ENCODE assay signal across 12 cellular contexts in genomic region chr9:131179561-131180219, GRCh38. TPM values are rescaled to one million over a fixed set of nuclear protein-coding genes. Genes with fewer than 3 reads are reported as not detected.
A peak's percentile ranks its signal among the peaks of the same experiment; 100 is the strongest.
DNase-seq lines count a peak whose midpoint lies in the region; ATAC-seq and TF ChIP-seq lines count a peak whose summit lies in the region.
"Had no signal": no experiment of that assay in that cellular context is flagged by ENCODE, and none has a peak within 500 bp of the region (broad histone marks: within the 10 kb centered on the region; RNA-seq: fewer than 3 reads in every experiment).

No MANE protein-coding gene starts in this region.

- DNase-seq in EH (ENCODE audit: low read depth) (peak; percentile 97), MG63 (peak; percentile 29), chondrocyte (ENCODE audit: low spot score) (no peak), naive B cell (peak; percentile 56), NCI-H128 (lab: John Stamatoyannopoulos, UW; ENCODE audit: unreplicated experiment) (no peak), DMS53 treated with DMSO at 0.1 percent for 48 hours (lab: John Stamatoyannopoulos, UW; ENCODE audit: unreplicated experiment) (no peak), tibial artery (no peak)
- DNase-seq: DMS53, NCI-H446 had no signal

- H3K9me3 ChIP-seq in MG63 (no peaks in the 10 kb centered on the region), tibial artery (no peaks in the 10 kb centered on the region)
- H3K9me3 ChIP-seq: esophagus muscularis mucosa had no signal

- H3K9me3 Mint-ChIP-seq in chondrocyte (ENCODE audit: low read depth) (no peaks in the 10 kb centered on the region), naive B cell (no peaks in the 10 kb centered on the region)
- H3K9me3 Mint-ChIP-seq: nephron had no signal

- H3K4me3 ChIP-seq in MG63: 0 out of 2 replicates have a peak overlapping the region, but pooled peaks have one; percentile 4
- H3K4me3 ChIP-seq in tibial artery: no peak overlapping the region
- H3K4me3 ChIP-seq: esophagus muscularis mucosa had no signal

- H3K36me3 ChIP-seq in MG63 (peaks cover 58% of the 10 kb centered on the region), tibial artery (peaks cover 60 to 91% (median 60%) of the 10 kb centered on the region in 3 donors)

- H3K27me3 ChIP-seq in MG63 (no peaks in the 10 kb centered on the region), tibial artery (no peaks in the 10 kb centered on the region)
- H3K27me3 ChIP-seq: esophagus muscularis mucosa had no signal

- peak overlapping the region; percentile 68 for H3K27ac Mint-ChIP-seq in chondrocyte (ENCODE audit: unreplicated experiment)
- peak overlapping the region in 3 of 6 donors; percentile 49 to 83 (median 66) for H3K27ac Mint-ChIP-seq in naive B cell

- ATAC-seq in naive B cell (ENCODE audit: low read depth in 2 of 2) (peak; percentile 87 to 89), GM19395 (IDR thresholded peaks at IDR 0.05; ENCODE audit: unreplicated experiment) (no peak)

- peaks cover 20% of the 10 kb centered on the region for H3K36me3 Mint-ChIP-seq in chondrocyte (ENCODE audit: low read depth)
- peaks cover 0 to 8% of the 10 kb centered on the region in 2 donors for H3K36me3 Mint-ChIP-seq in naive B cell

- H3K4me3 Mint-ChIP-seq in chondrocyte (ENCODE audit: unreplicated experiment) (no peak overlapping the region), naive B cell (peak overlapping the region in 7 of 8 donors; percentile 22 to 74 (median 66))
- H3K4me3 Mint-ChIP-seq: nephron had no signal

- TF ChIP-seq CTCF in chondrocyte (IDR thresholded peaks at IDR 0.05): no peak
- TF ChIP-seq CTCF in tibial artery (IDR thresholded peaks at IDR 0.05): no peak

- H3K4me1 Mint-ChIP-seq in chondrocyte (ENCODE audit: low read depth) (peaks cover 27% of the 10 kb centered on the region), naive B cell (peaks cover 39 to 48% (median 45%) of the 10 kb centered on the region in 3 donors)

- no peaks in the 10 kb centered on the region for H3K27me3 Mint-ChIP-seq in chondrocyte (ENCODE audit: low read depth)
- no peaks in the 10 kb centered on the region for H3K27me3 Mint-ChIP-seq in naive B cell

- no peaks in the 10 kb centered on the region for H3K4me1 ChIP-seq in tibial artery

- intact Hi-C loops in tibial artery (cut with DNase I; ENCODE audit: low total_unique reads): loop anchor here (5.0 kb wide), 1 partner anchor 158 kb away; no protein-coding TSS in a partner anchor

- no peak overlapping the region for H3K27ac ChIP-seq in tibial artery
- H3K27ac ChIP-seq: esophagus muscularis mucosa had no signal

RNA-seq across cellular contexts. Expression of gene NUP214, which starts 54.3 kb away (rescaled TPM):
- 4.1 and 5.2 TPM in 2 replicates for total RNA-seq in MG63 (2014; rRNA removed; shearing (Covaris generic); ENCODE audit: low replicate concordance)
- total RNA-seq in chondrocyte: 32.6 to 48.3 TPM (median 36.0 TPM) in 3 replicates
- polyA plus RNA-seq in naive B cell (ENCODE audit: low read depth in 6 of 6): 10 to 100 TPM in 5 of 6 donors, 1 to 10 TPM in 1; 8.8 to 27.6 (median 18.3) TPM

Comparison
In these comparisons a context has a peak if more than half of its experiments do, and no peak if none do; other contexts are left out.
1. DNase-seq: peak in EH (single experiment), MG63 (single experiment) and naive B cell (single experiment); none in chondrocyte (single experiment), NCI-H128 (single experiment), DMS53 treated with DMSO at 0.1 percent for 48 hours (single experiment) and tibial artery (0 of 2).